ENCODE assay signal across 10 cellular contexts in the genomic region with DNA sequence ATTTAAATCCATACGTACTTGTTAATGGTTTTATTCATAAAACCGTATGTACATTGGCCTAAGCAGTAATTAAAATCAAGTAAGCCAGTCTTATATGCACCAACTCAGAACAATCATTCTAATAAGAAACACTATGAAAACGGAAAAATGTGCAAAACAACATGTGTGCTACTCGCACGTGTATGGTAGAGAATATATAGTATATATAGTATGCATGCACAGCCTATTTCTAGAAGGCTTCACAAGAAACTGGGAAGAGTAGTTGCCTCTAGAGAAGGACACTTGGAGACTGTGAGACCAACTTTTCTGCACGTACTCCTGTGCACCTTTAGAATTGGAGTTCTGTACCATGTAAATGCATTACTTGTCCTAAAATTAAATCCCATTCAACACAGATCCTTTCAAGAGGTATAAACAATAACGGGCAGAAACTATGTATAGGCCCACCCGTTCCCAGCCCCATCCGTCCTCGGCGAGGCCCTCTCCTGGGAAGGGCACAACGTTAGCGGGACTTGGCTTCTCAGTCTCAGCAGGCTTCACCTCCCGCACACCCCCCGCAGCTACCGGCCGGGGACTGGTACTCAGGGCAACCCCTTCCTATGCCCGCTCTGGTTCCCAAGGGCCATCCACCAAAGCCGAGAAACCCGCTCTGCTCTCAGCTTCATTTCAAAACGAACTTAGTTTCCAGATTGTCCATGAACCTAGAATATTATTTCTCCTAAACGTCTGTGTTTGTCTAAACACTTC. TPM values are rescaled to one million over a fixed set of nuclear protein-coding genes. Genes with fewer than 3 reads are reported as not detected.
DNase-seq lines count a peak whose midpoint lies in the region; ATAC-seq and TF ChIP-seq lines count a peak whose summit lies in the region.
"Had no signal": no experiment of that assay in that cellular context is flagged by ENCODE, and none has a peak within 500 bp of the region (broad histone marks: within the 10 kb centered on the region; RNA-seq: fewer than 3 reads in every experiment).

No MANE protein-coding gene starts in this region.

- 52 to 65% (median 60%) methylated on average over 22 of the region's 22 CpGs for WGBS in stomach, 5 donors

- peaks cover 13 to 48% (median 27%) of the 10 kb centered on the region in 4 donors for H3K4me1 ChIP-seq in stomach

- no peaks in the 10 kb centered on the region for H3K9me3 ChIP-seq in stomach

- POLR2A ChIA-PET in MCF 10A (lab: Yijun Ruan, JAX) = interaction anchor here (0.9 to 2.6 kb wide), 4 partner anchors 29 to 198 kb away, joined by 3 to 11 read pairs (median 8); a partner anchor contains a TSS

- BruUV-seq in MCF 10A (replicated peaks; lab: Mats Ljungman, UMichigan) = TSS peak; percentile 57

- DNase-seq in T-helper 1 cell (no peak), MCF 10A (ENCODE audit: unreplicated experiment) (no peak), stomach (no peak), NCI-H524 treated with DMSO at 0.1 percent for 48 hours (lab: John Stamatoyannopoulos, UW) (no peak), NCI-H510A (lab: John Stamatoyannopoulos, UW) (no peak)
- DNase-seq: AML-193, SIG-M5 had no signal

- peaks cover 1% of the 10 kb centered on the region for H3K36me3 Mint-ChIP-seq in T-helper 1 cell treated with Interleukin-12 subunit alpha and Interleukin-12 subunit beta and Interleukin-4 antibody, amounts not matched to agents 30 μg/mL and 1 μg/mL, for 36 hours (ENCODE audit: low read depth)
- H3K36me3 Mint-ChIP-seq in MCF 10A (ENCODE audit: insufficient read depth, unreplicated experiment) = no peaks in the 10 kb centered on the region

- H3K27me3 Mint-ChIP-seq in T-helper 1 cell treated with Interleukin-12 subunit alpha and Interleukin-12 subunit beta and Interleukin-4 antibody, amounts not matched to agents 30 μg/mL and 1 μg/mL, for 36 hours (ENCODE audit: low read depth) = peaks cover 71% of the 10 kb centered on the region
- no peaks in the 10 kb centered on the region for H3K27me3 Mint-ChIP-seq in MCF 10A (ENCODE audit: insufficient read depth, unreplicated experiment)

- no peak for ATAC-seq in HG03175 (IDR thresholded peaks at IDR 0.05; ENCODE audit: unreplicated experiment)

- H3K4me1 Mint-ChIP-seq in T-helper 1 cell treated with Interleukin-12 subunit alpha and Interleukin-12 subunit beta and Interleukin-4 antibody, amounts not matched to agents 30 μg/mL and 1 μg/mL, for 36 hours (ENCODE audit: low read depth) = peaks cover 13% of the 10 kb centered on the region
- peaks cover 21% of the 10 kb centered on the region for H3K4me1 Mint-ChIP-seq in MCF 10A (ENCODE audit: insufficient read depth, unreplicated experiment)

- H3K36me3 ChIP-seq in stomach = no peaks in the 10 kb centered on the region

- TF ChIP-seq CTCF in MCF 10A (IDR thresholded peaks at IDR 0.05; ENCODE audit: unreplicated experiment) = no peak
- no peak for TF ChIP-seq CTCF in stomach (IDR thresholded peaks at IDR 0.05)

- intact Hi-C loops in MCF 10A (cut with micrococcal nuclease) (loop anchor here (2.0 kb wide), 1 partner anchor 167 kb away; a partner anchor contains a TSS), stomach (cut with DNase I; ENCODE audit: low total_unique reads) (no loop called here)

- no peak overlapping the region for H3K27ac Mint-ChIP-seq in T-helper 1 cell treated with Interleukin-12 subunit alpha and Interleukin-12 subunit beta and Interleukin-4 antibody, amounts not matched to agents 30 μg/mL and 1 μg/mL, for 36 hours
- no peak overlapping the region for H3K27ac Mint-ChIP-seq in MCF 10A (ENCODE audit: low read depth, unreplicated experiment)

- H3K4me3 Mint-ChIP-seq in T-helper 1 cell treated with Interleukin-12 subunit alpha and Interleukin-12 subunit beta and Interleukin-4 antibody, amounts not matched to agents 30 μg/mL and 1 μg/mL, for 36 hours = peak overlapping the region; percentile 57
- H3K4me3 Mint-ChIP-seq in MCF 10A (ENCODE audit: unreplicated experiment) = peak overlapping the region; percentile 66

- TF ChIP-seq EP300 in stomach (IDR thresholded peaks at IDR 0.05) = no peak

- peak overlapping the region; percentile 80 to 93 (median 88) for H3K4me3 ChIP-seq in stomach

- H3K27ac ChIP-seq in layer of hippocampus (ENCODE audit: low read depth, low read length) (peak overlapping the region; percentile 90), stomach (peak overlapping the region in 4 of 5 donors; percentile 84 to 92 (median 88))

- H3K27me3 ChIP-seq in layer of hippocampus (ENCODE audit: control insufficient read depth, insufficient read depth, low read length) (no peaks in the 10 kb centered on the region), stomach (peaks cover 0 to 11% (median 9%) of the 10 kb centered on the region in 3 donors)

- CTCF ChIA-PET in MCF 10A (lab: Yijun Ruan, JAX) = interaction anchor here (1.8 kb wide), 1 partner anchor 10 kb away, joined by 10 read pairs; no protein-coding TSS in a partner anchor

- no peak for TF ChIP-seq POLR2A in stomach (IDR thresholded peaks at IDR 0.05)

- no peaks in the 10 kb centered on the region for H3K9me3 Mint-ChIP-seq in T-helper 1 cell treated with Interleukin-12 subunit alpha and Interleukin-12 subunit beta and Interleukin-4 antibody, amounts not matched to agents 30 μg/mL and 1 μg/mL, for 36 hours
- H3K9me3 Mint-ChIP-seq in MCF 10A (ENCODE audit: unreplicated experiment) = no peaks in the 10 kb centered on the region

RNA-seq across cellular contexts. Expression of a gene that starts 2.0 kb away (rescaled TPM):
- total RNA-seq in MCF 10A (2022) (7.0 and 9.3 TPM in 2 replicates), stomach (10 to 100 TPM in 4 of 5 donors, 1 to 10 TPM in 1; 9.3 to 31.9 (median 17.4) TPM)
- 10 to 100 TPM in 2 of 3 donors, 1 to 10 TPM in 1; 4.1 to 17.0 (median 11.1) TPM for polyA plus RNA-seq in stomach

RNA-seq across cellular contexts. Expression of a gene that starts 37.5 kb away (rescaled TPM):
- total RNA-seq in MCF 10A (2022) (15.6 and 17.0 TPM in 2 replicates), stomach (10 to 100 TPM in 3 of 5 donors, 1 to 10 TPM in 2; 6.8 to 35.0 (median 11.6) TPM)
- polyA plus RNA-seq in stomach = 1 to 10 TPM; 5.6 to 6.6 (median 6.1) TPM
